13 cellular contexts compared by ENCODE assay signal in the genomic region with DNA sequence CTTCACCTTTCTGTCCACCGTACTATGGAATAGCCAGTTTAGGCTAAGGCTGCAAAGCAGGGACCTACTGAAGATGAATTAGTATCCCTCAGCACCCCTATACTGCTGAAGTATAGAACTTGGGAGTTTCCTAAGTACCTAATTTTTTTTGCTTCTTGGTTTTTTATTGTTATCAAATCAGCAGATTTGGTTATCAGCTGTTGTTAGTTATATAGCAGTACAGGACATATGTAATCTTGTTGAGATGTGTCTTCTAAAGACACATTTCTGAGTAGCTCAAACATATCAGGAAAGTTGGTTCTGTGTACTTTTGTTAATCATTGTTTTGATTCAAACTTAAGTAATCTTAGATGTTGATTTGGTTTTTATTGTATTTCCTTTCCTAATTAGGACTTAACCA. TPM values are rescaled to one million over a fixed set of nuclear protein-coding genes. Genes with fewer than 3 reads are reported as not detected.
DNase-seq lines count a peak whose midpoint lies in the region; ATAC-seq and TF ChIP-seq lines count a peak whose summit lies in the region.
"Had no signal": no experiment of that assay in that cellular context is flagged by ENCODE, and none has a peak within 500 bp of the region (broad histone marks: within the 10 kb centered on the region; RNA-seq: fewer than 3 reads in every experiment).

No MANE protein-coding gene starts in this region.

- H3K36me3 ChIP-seq in sigmoid colon (peaks cover 29 to 53% (median 34%) of the 10 kb centered on the region in 4 donors), ovary (no peaks in the 10 kb centered on the region)

- TF ChIP-seq EP300 in sigmoid colon (IDR thresholded peaks at IDR 0.05): no peak
- no peak for TF ChIP-seq EP300 in ovary (IDR thresholded peaks at IDR 0.05)

- TF ChIP-seq POLR2A in sigmoid colon (IDR thresholded peaks at IDR 0.05): no peak
- TF ChIP-seq POLR2A in ovary (IDR thresholded peaks at IDR 0.05): no peak

- POLR2A ChIA-PET in activated CD4-positive, alpha-beta T cell treated with anti-CD3 and anti-CD28 coated beads, Interleukin-2, amount 10 ng/mL, durations not matched to agents 7 days and 5 days (lab: Charles Lee): no interaction called here

- TF ChIP-seq CTCF in sigmoid colon (IDR thresholded peaks at IDR 0.05) (no peak), ovary (IDR thresholded peaks at IDR 0.05) (no peak)

- H3K4me3 Mint-ChIP-seq in activated CD4-positive, alpha-beta T cell treated with anti-CD3 and anti-CD28 coated beads, Interleukin-2, amount 10 ng/mL, durations not matched to agents 7 days and 5 days: peak overlapping the region; percentile 50
- H3K4me3 Mint-ChIP-seq in IgD-negative memory B cell: peak overlapping the region in 3 of 4 donors; percentile 63 to 74 (median 64)
- H3K4me3 Mint-ChIP-seq in effector memory CD8-positive, alpha-beta T cell: peak overlapping the region; percentile 57 to 78
- H3K4me3 Mint-ChIP-seq in stimulated activated naive CD8-positive, alpha-beta T cell treated with anti-CD3 and anti-CD28 coated beads, Interleukin-15, amount 100 ng/mL, for 72 hours: peak overlapping the region in 1 of 2 donors; percentile 29

- ATAC-seq in effector memory CD8-positive, alpha-beta T cell (replicated peaks): no peak
- ATAC-seq in stimulated activated naive CD8-positive, alpha-beta T cell treated with anti-CD3 and anti-CD28 coated beads, Interleukin-15, amount 100 ng/mL, for 72 hours: no peak

- H3K4me1 ChIP-seq in sigmoid colon: peaks cover 0 to 75% (median 56%) of the 10 kb centered on the region in 4 donors
- peaks cover 6% of the 10 kb centered on the region for H3K4me1 ChIP-seq in ovary (ENCODE audit: insufficient read depth)

- peaks cover 90% of the 10 kb centered on the region for H3K36me3 Mint-ChIP-seq in activated CD4-positive, alpha-beta T cell treated with anti-CD3 and anti-CD28 coated beads, Interleukin-2, amount 10 ng/mL, durations not matched to agents 7 days and 5 days (ENCODE audit: low read depth)
- peaks cover 16% of the 10 kb centered on the region for H3K36me3 Mint-ChIP-seq in IgD-negative memory B cell
- peaks cover 74% of the 10 kb centered on the region for H3K36me3 Mint-ChIP-seq in effector memory CD8-positive, alpha-beta T cell (ENCODE audit: insufficient read depth)

- peak overlapping the region; percentile 74 for H3K27ac Mint-ChIP-seq in activated CD4-positive, alpha-beta T cell treated with anti-CD3 and anti-CD28 coated beads, Interleukin-2, amount 10 ng/mL, durations not matched to agents 7 days and 5 days
- peak overlapping the region; percentile 40 to 79 (median 74) for H3K27ac Mint-ChIP-seq in IgD-negative memory B cell
- H3K27ac Mint-ChIP-seq in effector memory CD8-positive, alpha-beta T cell: peak overlapping the region; percentile 77 to 86
- H3K27ac Mint-ChIP-seq in stimulated activated naive CD8-positive, alpha-beta T cell treated with anti-CD3 and anti-CD28 coated beads, Interleukin-15, amount 100 ng/mL, for 72 hours: no peak overlapping the region

- CTCF ChIA-PET in activated CD4-positive, alpha-beta T cell treated with anti-CD3 and anti-CD28 coated beads, Interleukin-2, amount 10 ng/mL, durations not matched to agents 7 days and 5 days (lab: Charles Lee): interaction anchor here (0.8 kb wide), 1 partner anchor 9 kb away, joined by 4 read pairs; a partner anchor contains a TSS

- H3K9me3 Mint-ChIP-seq in activated CD4-positive, alpha-beta T cell treated with anti-CD3 and anti-CD28 coated beads, Interleukin-2, amount 10 ng/mL, durations not matched to agents 7 days and 5 days: no peaks in the 10 kb centered on the region
- H3K9me3 Mint-ChIP-seq in IgD-negative memory B cell: no peaks in the 10 kb centered on the region
- H3K9me3 Mint-ChIP-seq in effector memory CD8-positive, alpha-beta T cell: no peaks in the 10 kb centered on the region
- H3K9me3 Mint-ChIP-seq in stimulated activated naive CD8-positive, alpha-beta T cell treated with anti-CD3 and anti-CD28 coated beads, Interleukin-15, amount 100 ng/mL, for 72 hours: no peaks in the 10 kb centered on the region

- peaks cover 67% of the 10 kb centered on the region for H3K4me1 Mint-ChIP-seq in activated CD4-positive, alpha-beta T cell treated with anti-CD3 and anti-CD28 coated beads, Interleukin-2, amount 10 ng/mL, durations not matched to agents 7 days and 5 days
- H3K4me1 Mint-ChIP-seq in IgD-negative memory B cell: peaks cover 60 to 68% (median 65%) of the 10 kb centered on the region in 3 donors
- H3K4me1 Mint-ChIP-seq in effector memory CD8-positive, alpha-beta T cell (ENCODE audit: low read depth in 2 of 2): peaks cover 41 to 73% of the 10 kb centered on the region in 2 donors
- H3K4me1 Mint-ChIP-seq in stimulated activated naive CD8-positive, alpha-beta T cell treated with anti-CD3 and anti-CD28 coated beads, Interleukin-15, amount 100 ng/mL, for 72 hours: peaks cover 71% of the 10 kb centered on the region

- H3K4me3 ChIP-seq in sigmoid colon (no peak overlapping the region), ovary (no peak overlapping the region)

- intact Hi-C loops in sigmoid colon (cut with DNase I): no loop called here
- intact Hi-C loops in ovary (cut with DNase I): no loop called here

- H3K9me3 ChIP-seq in sigmoid colon (no peaks in the 10 kb centered on the region), ovary (no peaks in the 10 kb centered on the region)

- H3K27ac ChIP-seq in sigmoid colon (peak overlapping the region in 3 of 4 donors; percentile 100), ovary (no peak overlapping the region)

- no peaks in the 10 kb centered on the region for H3K27me3 Mint-ChIP-seq in activated CD4-positive, alpha-beta T cell treated with anti-CD3 and anti-CD28 coated beads, Interleukin-2, amount 10 ng/mL, durations not matched to agents 7 days and 5 days
- no peaks in the 10 kb centered on the region for H3K27me3 Mint-ChIP-seq in IgD-negative memory B cell
- H3K27me3 Mint-ChIP-seq in effector memory CD8-positive, alpha-beta T cell: no peaks in the 10 kb centered on the region
- no peaks in the 10 kb centered on the region for H3K27me3 Mint-ChIP-seq in stimulated activated naive CD8-positive, alpha-beta T cell treated with anti-CD3 and anti-CD28 coated beads, Interleukin-15, amount 100 ng/mL, for 72 hours

- no peak for DNase-seq in activated CD4-positive, alpha-beta T cell treated with anti-CD3 and anti-CD28 coated beads, Interleukin-2, amount 10 ng/mL, durations not matched to agents 7 days and 5 days
- no peak for DNase-seq in activated CD4-positive, alpha-beta T cell treated with anti-CD3 and anti-CD28 coated beads for 1 hour
- no peak for DNase-seq in effector memory CD8-positive, alpha-beta T cell
- DNase-seq in sigmoid colon (no peak), ovary (no peak), NCI-H2171 treated with DMSO at 0.1 percent for 48 hours (lab: John Stamatoyannopoulos, UW) (no peak)
- no peak for DNase-seq in stimulated activated naive CD8-positive, alpha-beta T cell treated with anti-CD3 and anti-CD28 coated beads, Interleukin-15, amount 100 ng/mL, for 72 hours
- DNase-seq: caudate nucleus, HCEC 1CT, NCI-H1092 treated with DMSO at 0.1 percent for 48 hours, NCI-H510A had no signal

- 78 to 92% methylated on average over 1 of the region's 1 CpG for WGBS in sigmoid colon, 2 donors
- WGBS in ovary, 3 donors: 96 to 98% (median 96%) methylated on average over 1 of the region's 1 CpG

- no peaks in the 10 kb centered on the region for H3K27me3 ChIP-seq in sigmoid colon
- H3K27me3 ChIP-seq in ovary: no peaks in the 10 kb centered on the region

RNA-seq across cellular contexts. Expression of a gene that starts 5.2 kb away (rescaled TPM):
- 1,000 to 10,000 TPM in 1 of 2 experiments, 100 to 1,000 TPM in 1; 944 to 1,045 TPM for total RNA-seq in activated CD4-positive, alpha-beta T cell treated with anti-CD3 and anti-CD28 coated beads, Interleukin-2, amount 10 ng/mL, durations not matched to agents 7 days and 5 days
- polyA plus RNA-seq in IgD-negative memory B cell (1,599 TPM), sigmoid colon (1,000 to 10,000 TPM in 1 of 3 donors, 100 to 1,000 TPM in 2; 558 to 1,173 (median 876) TPM), ovary (100 to 1,000 TPM; 265 to 595 TPM)
- total RNA-seq in sigmoid colon (100 to 1,000 TPM; 165 to 208 (median 186) TPM), ovary (100 to 1,000 TPM; 137 to 290 (median 206) TPM)

RNA-seq across cellular contexts. Expression of a gene that starts 9.1 kb away (rescaled TPM):
- 100 to 1,000 TPM; 351 to 395 TPM for total RNA-seq in activated CD4-positive, alpha-beta T cell treated with anti-CD3 and anti-CD28 coated beads, Interleukin-2, amount 10 ng/mL, durations not matched to agents 7 days and 5 days
- 637 TPM for polyA plus RNA-seq in IgD-negative memory B cell
- total RNA-seq in sigmoid colon: 100 to 1,000 TPM; 155 to 227 (median 181) TPM
- polyA plus RNA-seq in sigmoid colon: 1,000 to 10,000 TPM in 2 of 3 donors, 100 to 1,000 TPM in 1; 696 to 1,674 (median 1,233) TPM
- 100 to 1,000 TPM; 165 to 279 (median 194) TPM for total RNA-seq in ovary
- polyA plus RNA-seq in ovary: 100 to 1,000 TPM; 326 to 388 TPM

RNA-seq across cellular contexts. Expression of a gene that starts 33.1 kb away (rescaled TPM):
- total RNA-seq in activated CD4-positive, alpha-beta T cell treated with anti-CD3 and anti-CD28 coated beads, Interleukin-2, amount 10 ng/mL, durations not matched to agents 7 days and 5 days: 1 to 10 TPM in 1 of 2 experiments, under 1 TPM in 1; 0.71 to 2.1 TPM
- 2.4 TPM for polyA plus RNA-seq in IgD-negative memory B cell
- total RNA-seq in sigmoid colon: 10 to 100 TPM; 17.3 to 37.7 (median 22.1) TPM
- polyA plus RNA-seq in sigmoid colon: 10 to 100 TPM in 1 of 3 donors, 1 to 10 TPM in 2; 3.3 to 11.1 (median 5.4) TPM
- 1 to 10 TPM in 5 of 7 donors, under 1 TPM in 2; 0.69 to 7.3 (median 3.6) TPM for total RNA-seq in ovary
- polyA plus RNA-seq in ovary: 10 to 100 TPM in 1 of 2 donors, 1 to 10 TPM in 1; 3.2 to 21.0 TPM
- total RNA-seq: RPMI7951 had no signal

Comparison
In these comparisons a context has a peak if more than half of its experiments do, and no peak if none do; other contexts are left out.
1. H3K27ac Mint-ChIP-seq: peak in activated CD4-positive, alpha-beta T cell treated with anti-CD3 and anti-CD28 coated beads, Interleukin-2, amount 10 ng/mL, durations not matched to agents 7 days and 5 days (single experiment), IgD-negative memory B cell (3 of 3) and effector memory CD8-positive, alpha-beta T cell (2 of 2); none in stimulated activated naive CD8-positive, alpha-beta T cell treated with anti-CD3 and anti-CD28 coated beads, Interleukin-15, amount 100 ng/mL, for 72 hours (0 of 2).
2. H3K27ac ChIP-seq: peak in sigmoid colon (3 of 4); none in ovary (0 of 2).